In genomic region chr1:183942933-183943693, GRCh38 we compare ENCODE assay signal across 7 cellular contexts.
A peak's percentile ranks its signal among the peaks of the same experiment; 100 is the strongest.
DNase-seq lines count a peak whose midpoint lies in the region; ATAC-seq lines count a peak whose summit lies in the region.

No MANE protein-coding gene starts in this region.

- peak; percentile 79 for ATAC-seq in GM19351 (IDR thresholded peaks at IDR 0.05; ENCODE audit: unreplicated experiment)
- peak; percentile 64 for ATAC-seq in HG03571 (IDR thresholded peaks at IDR 0.05; ENCODE audit: unreplicated experiment)
- ATAC-seq in GM18867 (IDR thresholded peaks at IDR 0.05; ENCODE audit: unreplicated experiment) = no peak
- no peak for ATAC-seq in GM21619 (IDR thresholded peaks at IDR 0.05; ENCODE audit: unreplicated experiment)

- peak; percentile 70 for DNase-seq in SIG-M5 treated with dmso at 0.1 percent for 504 hours (lab: John Stamatoyannopoulos, UW; ENCODE audit: unreplicated experiment)
- peak; percentile 93 for DNase-seq in foreskin melanocyte
- DNase-seq in H7 = no peak

- peaks cover 31% of the 10 kb centered on the region for H3K27me3 ChIP-seq in H7 (ENCODE audit: control insufficient read depth, insufficient read depth, low read length)

- no peak overlapping the region for H3K4me3 ChIP-seq in H7 (ENCODE audit: insufficient read depth, low read depth, low read length)

- no peaks in the 10 kb centered on the region for H3K36me3 ChIP-seq in H7 (replicated peaks; ENCODE audit: control insufficient read depth, insufficient read depth, low read length)

Comparison
In these comparisons a context has a peak if more than half of its experiments do, and no peak if none do; other contexts are left out.
1. ATAC-seq: peak in GM19351 (single experiment) and HG03571 (single experiment); none in GM18867 (single experiment) and GM21619 (single experiment).